ENCODE assay signal across 11 cellular contexts in genomic region chr20:33828326-33828834, GRCh38. TPM values are rescaled to one million over a fixed set of nuclear protein-coding genes. Genes with fewer than 3 reads are reported as not detected.
A peak's percentile ranks its signal among the peaks of the same experiment; 100 is the strongest.
DNase-seq lines count a peak whose midpoint lies in the region; ATAC-seq, FAIRE-seq and TF ChIP-seq lines count a peak whose summit lies in the region.
"Had no signal": no experiment of that assay in that cellular context is flagged by ENCODE, and none has a peak within 500 bp of the region (broad histone marks: within the 10 kb centered on the region; RNA-seq: fewer than 3 reads in every experiment).

No MANE protein-coding gene starts in this region.

- H3K4me3 ChIP-seq in HEK293 (ENCODE audit: low read depth, low read length) (no peak overlapping the region), GM12878 (no peak overlapping the region), stomach (no peak overlapping the region)

- intact Hi-C loops in GM12878 (cut with micrococcal nuclease; ENCODE audit: unreplicated experiment) (no loop called here), stomach (cut with DNase I; ENCODE audit: low total_unique reads) (no loop called here)

- H3K9me3 Mint-ChIP-seq in mesothelial cell of epicardium, result no peaks in the 10 kb centered on the region

- no peaks in the 10 kb centered on the region for H3K9me3 ChIP-seq in HEK293 (ENCODE audit: control insufficient read depth, insufficient read depth, low read depth, low read length)
- H3K9me3 ChIP-seq in GM12878 (replicated peaks; ENCODE audit: control insufficient read depth, insufficient read depth, low read length), result no peaks in the 10 kb centered on the region
- no peaks in the 10 kb centered on the region for H3K9me3 ChIP-seq in stomach

- peaks cover 72% of the 10 kb centered on the region for H3K4me1 Mint-ChIP-seq in mesothelial cell of epicardium

- RAD21 ChIA-PET in GM12878 (lab: Charles Lee; ENCODE audit: unreplicated experiment), result no interaction called here

- H3K4me3 Mint-ChIP-seq in mesothelial cell of epicardium, result no peak overlapping the region

- H2AFZ ChIP-seq in GM12878 (ENCODE audit: control insufficient read depth, low read depth, low read length), result no peak overlapping the region

- H3K4me2 ChIP-seq in GM12878 (ENCODE audit: control insufficient read depth, insufficient read depth), result no peak overlapping the region

- ATAC-seq in GM12878 (no peak), GM21786 (IDR thresholded peaks at IDR 0.05; ENCODE audit: unreplicated experiment) (no peak), GM19455 (IDR thresholded peaks at IDR 0.05; ENCODE audit: unreplicated experiment) (no peak)
- ATAC-seq: PC-3 had no signal

- in situ Hi-C loops in GM12878 (cut with MboI), result no loop called here

- DNase-seq in GM12878 (ENCODE audit: low read depth, low spot score) (no peak), mesothelial cell of epicardium (ENCODE audit: low spot score in 2 of 2, unreplicated experiment in 2 of 2) (no peak), stomach (no peak), T-helper 1 cell (no peak), NCI-H146 (lab: John Stamatoyannopoulos, UW) (no peak)
- DNase-seq: NCI-H187 treated with DMSO at 0.1 percent for 48 hours, PC-3 had no signal

- 66% methylated on average over 9 of the region's 9 CpGs for WGBS in GM12878 (ENCODE audit: insufficient coverage, insufficient replicate concordance, low lambda C conversion rate, missing lambda C conversion rate)
- 60 to 65% (median 63%) methylated on average over 9 of the region's 9 CpGs for WGBS in stomach, 5 donors

- H3K9ac ChIP-seq in GM12878 (ENCODE audit: control insufficient read depth, insufficient read depth, low read length), result no peak overlapping the region

- H3K36me3 Mint-ChIP-seq in mesothelial cell of epicardium, result peaks cover 3% of the 10 kb centered on the region

- H3K4me1 ChIP-seq in HEK293 (ENCODE audit: control insufficient read depth, insufficient read depth, low read length) (peaks cover 26% of the 10 kb centered on the region), GM12878 (ENCODE audit: control insufficient read depth, insufficient read depth, low read length) (peaks cover 9% of the 10 kb centered on the region), stomach (peaks cover 77 to 100% (median 88%) of the 10 kb centered on the region in 4 donors)

- CTCF ChIA-PET in HEK293 (lab: Yijun Ruan, JAX) (no interaction called here), GM12878 (lab: Yijun Ruan, JAX) (interaction anchor here (3.2 kb wide), 1 partner anchor 36 kb away, joined by 16 read pairs; no protein-coding TSS in a partner anchor)

- H3K27me3 ChIP-seq in GM12878 (replicated peaks in 1 of 2; ENCODE audit: control insufficient read depth in 2 of 2, insufficient read depth in 2 of 2, low read length in 1 of 2), result no peaks in the 10 kb centered on the region
- H3K27me3 ChIP-seq in stomach, result no peaks in the 10 kb centered on the region

- H3K27ac ChIP-seq in HEK293 (ENCODE audit: extremely low read depth, low read depth, low read length), result peak overlapping the region; percentile 38; the same call in 1 of the 2 replicates
- peak overlapping the region; percentile 36; the same call in 1 of the 2 replicates for H3K27ac ChIP-seq in GM12878 (ENCODE audit: control insufficient read depth, insufficient read depth)
- peak overlapping the region in 4 of 5 donors; percentile 44 to 65 (median 54) for H3K27ac ChIP-seq in stomach
- H3K27ac ChIP-seq: epithelial cell of prostate had no signal

- H3K36me3 ChIP-seq in HEK293 (ENCODE audit: control insufficient read depth in 2 of 2, insufficient read depth in 1 of 2, low read length in 2 of 2) (no peaks in the 10 kb centered on the region), GM12878 (ENCODE audit: control insufficient read depth in 2 of 2, insufficient read depth in 2 of 2, low read length in 1 of 2) (peaks cover 8 to 14% of the 10 kb centered on the region in 2 experiments), stomach (peaks cover 0 to 16% (median 7%) of the 10 kb centered on the region in 4 donors)

- SMC1A ChIA-PET in GM12878 (lab: Charles Lee; ENCODE audit: uncharacterized antibody, unreplicated experiment), result interaction anchor here (0.5 to 4.4 kb wide), 6 partner anchors 10 to 197 kb away, joined by 3 to 26 read pairs (median 4); partner anchors contain the start of gene CHMP4B

- H3K27me3 Mint-ChIP-seq in mesothelial cell of epicardium (ENCODE audit: low read depth), result no peaks in the 10 kb centered on the region

- H3K27ac Mint-ChIP-seq in mesothelial cell of epicardium, result peak overlapping the region; percentile 91

- peak; percentile 23 for FAIRE-seq in GM12878 (lab: Jason Lieb, UNC)

- peaks cover 8% of the 10 kb centered on the region for H4K20me1 ChIP-seq in GM12878 (ENCODE audit: control insufficient read depth, insufficient read depth)

- TF ChIP-seq CTCF in HEK293 (tag by site-specific recombination; IDR thresholded peaks at IDR 0.05) (no peak), GM12878 (IDR thresholded peaks at IDR 0.05 in 2 of 3, conservative IDR thresholded peaks at IDR 0.05 in 1 of 3; ENCODE audit: control insufficient read depth in 2 of 3, extremely low read depth in 1 of 3, insufficient read depth in 1 of 3, low read depth in 3 of 3, low read length in 3 of 3) (no peak), mesothelial cell of epicardium (IDR thresholded peaks at IDR 0.05; ENCODE audit: unreplicated experiment) (no peak), stomach (IDR thresholded peaks at IDR 0.05) (no peak)

- POLR2A ChIA-PET in HEK293 (lab: Yijun Ruan, JAX) (no interaction called here), GM12878 (lab: Charles Lee) (interaction anchor here (1.9 kb wide), 1 partner anchor 14 kb away, joined by 5 read pairs; no protein-coding TSS in a partner anchor)

- peaks cover 78% of the 10 kb centered on the region for H3K79me2 ChIP-seq in GM12878 (ENCODE audit: control insufficient read depth, insufficient read depth, low read length)

- BruUV-seq in GM12878 (replicated peaks; lab: Mats Ljungman, UMichigan), result no TSS peak

- TF ChIP-seq POLR2A in GM12878 (IDR thresholded peaks at IDR 0.05; ENCODE audit: low read depth, low read length), result no peak
- TF ChIP-seq POLR2A in stomach (IDR thresholded peaks at IDR 0.05), result no peak

- TF ChIP-seq EP300 in GM12878 (IDR thresholded peaks at IDR 0.05; ENCODE audit: borderline replicate concordance in 1 of 2, control insufficient read depth in 1 of 2, low read depth in 2 of 2, low read length in 2 of 2), result no peak
- TF ChIP-seq EP300 in stomach (IDR thresholded peaks at IDR 0.05), result no peak

- TF ChIP-seq RAD21 in GM12878 (IDR thresholded peaks at IDR 0.05; ENCODE audit: insufficient read depth, low read depth, low read length), result no peak

TF ChIP-seq in HEK293, 187 proteins besides CTCF, POLR2A, EP300 and RAD21 (continues in another document):
- no peak for TF ChIP-seq ZNF416 (tag by site-specific recombination; IDR thresholded peaks at IDR 0.05)
- no peak for TF ChIP-seq ZNF239 (tag by site-specific recombination; IDR thresholded peaks at IDR 0.05)
- TF ChIP-seq ZNF837 (tag by site-specific recombination; IDR thresholded peaks at IDR 0.05), result no peak
- TF ChIP-seq ZNF132 (tag by site-specific recombination; IDR thresholded peaks at IDR 0.05; ENCODE audit: borderline replicate concordance), result no peak
- TF ChIP-seq ZNF138 (tag by site-specific recombination; IDR thresholded peaks at IDR 0.05; ENCODE audit: borderline replicate concordance), result no peak
- 0 out of 2 replicates have a peak, but pooled peaks have one; percentile 22 for TF ChIP-seq SP7 (tag by site-specific recombination; IDR thresholded peaks at IDR 0.05)
- 0 out of 2 replicates have a peak, but pooled peaks have one; percentile 25 for TF ChIP-seq ZBTB17 (tag by site-specific recombination; IDR thresholded peaks at IDR 0.05)
- no peak for TF ChIP-seq KLF10 (tag by site-specific recombination; IDR thresholded peaks at IDR 0.05)
- no peak for TF ChIP-seq KLF1 (tag by site-specific recombination; IDR thresholded peaks at IDR 0.05)
- peak; percentile 77; the same call in 1 of the 2 replicates for TF ChIP-seq ZBTB48 (tag by site-specific recombination; IDR thresholded peaks at IDR 0.05)

TF ChIP-seq in GM12878, 131 proteins besides CTCF, POLR2A, EP300 and RAD21:
- TF ChIP-seq CEBPB (IDR thresholded peaks at IDR 0.05; ENCODE audit: borderline replicate concordance in 1 of 2, low read depth in 2 of 2, low read length in 2 of 2) (no peak), SIN3A (IDR thresholded peaks at IDR 0.05; ENCODE audit: low read depth, low read length) (no peak), FOXM1 (IDR thresholded peaks at IDR 0.05; ENCODE audit: low read depth, low read length) (0 out of 2 replicates have a peak, but pooled peaks have one; percentile 37)

RNA-seq across cellular contexts. Expression of gene CHMP4B, which starts 17.2 kb away (rescaled TPM):
- total RNA-seq in GM12878 (2013; cell fraction: nucleolus; rRNA removed), result 6.9 and 9.9 TPM in 2 replicates
- 46.6 and 47.7 TPM in 2 replicates for total RNA-seq in GM12878 (2014; rRNA removed)
- 52.6 and 54.1 TPM in 2 replicates for total RNA-seq in GM12878 (2014; rRNA removed; fragmentation: Illumina TruSeq; extraction: Trizol)
- 96.3 and 98.7 TPM in 2 replicates for total RNA-seq in GM12878 (2021)
- 96.7 TPM for polyA plus RNA-seq in GM12878 (2011; ENCODE audit: low read depth)
- 63.3 and 64.9 TPM in 2 replicates for polyA plus RNA-seq in GM12878 (2011; rRNA removed)
- 50.1 and 54.9 TPM in 2 replicates for polyA plus RNA-seq in GM12878 (2011; cell fraction: cytosol; rRNA removed)
- polyA plus RNA-seq in GM12878 (2011; cell fraction: nucleus; rRNA removed), result 19.2 and 25.0 TPM in 2 replicates
- polyA plus RNA-seq in GM12878 (2012), result 88.4 and 104 TPM in 2 replicates
- 117 and 118 TPM in 2 replicates for polyA plus RNA-seq in GM12878 (2014; fragmentation: Illumina TruSeq; extraction: Trizol)
- 10 to 100 TPM in 1 of 2 experiments, 1 to 10 TPM in 1; 4.2 to 12.9 TPM for polyA plus RNA-seq in GM12878 (2014; fragmentation: Nextera tagmentation; extraction: Ambion mirVana)
- 102 and 105 TPM in 2 replicates for polyA plus RNA-seq in GM12878 (2014; rRNA removed)
- polyA plus RNA-seq in GM12878 (2016; fragmentation: Nextera tagmentation; extraction: Ambion mirVana), result 1 to 10 TPM; 5.0 to 6.7 TPM
- 14.0 and 17.8 TPM in 2 replicates for polyA minus RNA-seq in GM12878 (2011; rRNA and poly(A)+ RNA removed)
- polyA minus RNA-seq in GM12878 (2011; cell fraction: cytosol; rRNA and poly(A)+ RNA removed), result 13.9 and 18.4 TPM in 2 replicates
- 3.5 and 5.2 TPM in 2 replicates for polyA minus RNA-seq in GM12878 (2011; cell fraction: nucleus; rRNA and poly(A)+ RNA removed)
- 76.9 to 79.4 TPM (median 77.7 TPM) in 3 replicates for total RNA-seq in mesothelial cell of epicardium
- 100 to 1,000 TPM in 1 of 5 donors, 10 to 100 TPM in 4; 48.4 to 119 (median 75.0) TPM for total RNA-seq in stomach
- 100 to 1,000 TPM; 117 to 166 (median 118) TPM for polyA plus RNA-seq in stomach
